In genomic region chr12:127051139-127051538, GRCh38 we compare ENCODE assay signal across 20 cellular contexts.
DNase-seq lines count a peak whose midpoint lies in the region; ATAC-seq and TF ChIP-seq lines count a peak whose summit lies in the region.
"Had no signal": no experiment of that assay in that cellular context is flagged by ENCODE, and none has a peak within 500 bp of the region (broad histone marks: within the 10 kb centered on the region; RNA-seq: fewer than 3 reads in every experiment).

No MANE protein-coding gene starts in this region.

- no peaks in the 10 kb centered on the region for H3K27me3 Mint-ChIP-seq in MCF 10A (ENCODE audit: insufficient read depth, unreplicated experiment)

- BruUV-seq in mammary epithelial cell (replicated peaks; lab: Mats Ljungman, UMichigan): no TSS peak
- no TSS peak for BruUV-seq in MCF 10A (replicated peaks; lab: Mats Ljungman, UMichigan)

- POLR2A ChIA-PET in MCF 10A (lab: Yijun Ruan, JAX): no interaction called here

- H3K4me1 Mint-ChIP-seq in MCF 10A (ENCODE audit: insufficient read depth, unreplicated experiment): peaks cover 9% of the 10 kb centered on the region
- H3K4me1 Mint-ChIP-seq: CD4-positive, alpha-beta memory T cell had no signal

- no peaks in the 10 kb centered on the region for H3K36me3 Mint-ChIP-seq in MCF 10A (ENCODE audit: insufficient read depth, unreplicated experiment)
- H3K36me3 Mint-ChIP-seq: CD4-positive, alpha-beta memory T cell had no signal

- dilution Hi-C loops in mammary epithelial cell (cut with HindIII; ENCODE audit: low sequenced_read_pairs): no loop called here

- H3K9ac ChIP-seq in mammary epithelial cell (ENCODE audit: insufficient read depth, low read length): no peak overlapping the region
- no peak overlapping the region for H3K9ac ChIP-seq in SK-N-MC (ENCODE audit: insufficient read length)
- H3K9ac ChIP-seq: GM23248 had no signal

- no peaks in the 10 kb centered on the region for H4K20me1 ChIP-seq in mammary epithelial cell (ENCODE audit: insufficient read depth, low read length)

- in situ Hi-C loops in mammary epithelial cell (cut with MboI; ENCODE audit: low sequenced_read_pairs in 2 of 2): no loop called here

- H3K4me3 Mint-ChIP-seq in MCF 10A (ENCODE audit: unreplicated experiment): no peak overlapping the region
- H3K4me3 Mint-ChIP-seq: CD4-positive, alpha-beta memory T cell had no signal

- H3K27ac ChIP-seq in mammary epithelial cell (ENCODE audit: insufficient read depth, low read depth, low read length): no peak overlapping the region
- peak overlapping the region; percentile 78 for H3K27ac ChIP-seq in SK-N-MC
- peak overlapping the region; percentile 89 for H3K27ac ChIP-seq in foreskin keratinocyte
- H3K27ac ChIP-seq: A549, GM23248 had no signal

- H3K4me1 ChIP-seq in mammary epithelial cell (ENCODE audit: insufficient read depth, low read length): peaks cover 34% of the 10 kb centered on the region
- peaks cover 22% of the 10 kb centered on the region for H3K4me1 ChIP-seq in foreskin keratinocyte

- H3K4me2 ChIP-seq in mammary epithelial cell (ENCODE audit: insufficient read depth, low read depth, low read length): no peak overlapping the region
- H3K4me2 ChIP-seq: A549 had no signal

- H3K27ac Mint-ChIP-seq in MCF 10A (ENCODE audit: low read depth, unreplicated experiment): no peak overlapping the region
- H3K27ac Mint-ChIP-seq: CD4-positive, alpha-beta memory T cell had no signal

- H3K79me2 ChIP-seq in mammary epithelial cell (ENCODE audit: insufficient read depth, low read length): no peaks in the 10 kb centered on the region

- H2AFZ ChIP-seq in mammary epithelial cell (ENCODE audit: low read depth, low read length): peak overlapping the region; percentile 25
- H2AFZ ChIP-seq: GM23248 had no signal

- no peaks in the 10 kb centered on the region for H3K9me3 ChIP-seq in mammary epithelial cell (replicated peaks; ENCODE audit: insufficient read depth, low read length)
- no peaks in the 10 kb centered on the region for H3K9me3 ChIP-seq in SK-N-MC (ENCODE audit: low read depth, low read length)
- H3K9me3 ChIP-seq: A549 had no signal

- no peaks in the 10 kb centered on the region for H3K36me3 ChIP-seq in mammary epithelial cell (ENCODE audit: insufficient read depth, low read length)
- H3K36me3 ChIP-seq in SK-N-MC (ENCODE audit: insufficient read depth, low read length): no peaks in the 10 kb centered on the region

- CTCF ChIA-PET in mammary epithelial cell (lab: Charles Lee; ENCODE audit: low non-redundant PET) (no interaction called here), MCF 10A (lab: Yijun Ruan, JAX) (interaction anchor here (1.4 kb wide), 1 partner anchor 1720 kb away, joined by 4 read pairs; no protein-coding TSS in a partner anchor)

- DNase-seq in mammary epithelial cell (no peak), MCF 10A (ENCODE audit: unreplicated experiment) (no peak), SK-N-MC (ENCODE audit: low read depth, low spot score) (no peak), foreskin keratinocyte (no peak), NCI-H2081 treated with DMSO at 0.1 percent for 48 hours (lab: John Stamatoyannopoulos, UW) (no peak)
- DNase-seq: 8988T; ACHN; AML-193; C1 segment of cervical spinal cord; Calu3; CD4-positive, alpha-beta memory T cell; COR-L47; DMS53; DMS79 treated with DMSO at 0.1 percent for 48 hours; GM23248; H7; HCEC 1CT had no signal

- no peaks in the 10 kb centered on the region for H3K27me3 ChIP-seq in mammary epithelial cell (ENCODE audit: insufficient read depth, low read length)
- no peaks in the 10 kb centered on the region for H3K27me3 ChIP-seq in foreskin keratinocyte

- H3K4me3 ChIP-seq in mammary epithelial cell (replicated peaks in 1 of 3; ENCODE audit: insufficient read depth in 1 of 3, low read depth in 2 of 3, low read length in 3 of 3) (no peak overlapping the region), SK-N-MC (no peak overlapping the region)
- H3K4me3 ChIP-seq: A549, GM23248 had no signal

- 27% methylated on average over 1 of the region's 3 CpGs for WGBS in mammary epithelial cell (ENCODE audit: low coverage, missing lambda C conversion rate)

- H3K9me3 Mint-ChIP-seq in MCF 10A (ENCODE audit: unreplicated experiment): no peaks in the 10 kb centered on the region

- intact Hi-C loops in mammary epithelial cell (cut with micrococcal nuclease) (no loop called here), MCF 10A (cut with micrococcal nuclease) (no loop called here)

- ATAC-seq in foreskin keratinocyte (no peak), HG03196 (IDR thresholded peaks at IDR 0.05; ENCODE audit: unreplicated experiment) (no peak), GM21381 (IDR thresholded peaks at IDR 0.05; ENCODE audit: unreplicated experiment) (no peak)
- ATAC-seq: A549 had no signal

- TF ChIP-seq CTCF in mammary epithelial cell (conservative IDR thresholded peaks at IDR 0.05 in 1 of 2, IDR thresholded peaks at IDR 0.05 in 1 of 2; ENCODE audit: extremely low read depth in 1 of 2, insufficient read depth in 1 of 2, low read depth in 1 of 2, low read length in 2 of 2): no peak
- no peak for TF ChIP-seq CTCF in MCF 10A (IDR thresholded peaks at IDR 0.05; ENCODE audit: unreplicated experiment)
- no peak for TF ChIP-seq CTCF in foreskin keratinocyte (conservative IDR thresholded peaks at IDR 0.05)
